12 cellular contexts compared by ENCODE assay signal in the genomic region with DNA sequence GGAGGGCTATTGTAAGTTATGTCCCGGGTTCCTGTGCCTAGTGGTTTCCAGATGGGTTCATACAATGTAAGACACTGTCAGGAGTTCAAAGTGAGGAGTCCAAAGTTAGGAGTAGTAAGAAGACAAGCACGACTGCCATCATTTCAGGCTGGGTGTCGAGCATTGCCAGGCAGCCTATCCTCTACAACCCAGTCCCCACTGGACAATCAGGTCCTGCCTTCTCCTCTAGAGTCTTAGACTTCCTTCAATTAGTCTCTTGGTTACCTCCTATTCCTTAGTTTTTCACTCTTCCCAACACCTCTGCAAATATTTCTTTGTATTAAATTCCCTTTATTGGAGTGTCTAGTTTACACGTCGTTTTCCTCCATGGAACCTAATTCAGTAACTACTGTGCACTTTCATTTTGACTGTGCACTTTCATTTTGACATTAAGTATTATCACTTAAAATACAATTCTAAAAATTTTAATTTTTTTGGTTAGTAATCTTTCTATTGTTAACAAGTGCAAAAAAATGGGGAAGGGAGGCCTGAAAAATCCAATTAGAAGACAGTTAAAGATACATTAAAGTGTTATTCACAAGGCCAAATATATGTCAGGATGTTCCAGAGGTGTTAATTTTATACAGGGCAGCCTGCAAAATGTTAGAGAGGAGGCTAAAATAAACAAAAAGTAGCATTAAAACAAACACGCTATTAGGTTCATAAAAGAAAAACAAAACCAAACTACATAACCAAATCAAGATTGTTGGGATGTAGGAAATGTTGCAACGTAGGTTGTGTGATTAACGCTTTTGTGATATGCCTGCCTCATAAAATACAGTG.
A peak's percentile ranks its signal among the peaks of the same experiment; 100 is the strongest.
DNase-seq lines count a peak whose midpoint lies in the region; ATAC-seq, FAIRE-seq and TF ChIP-seq lines count a peak whose summit lies in the region.
"Had no signal": no experiment of that assay in that cellular context is flagged by ENCODE, and none has a peak within 500 bp of the region (broad histone marks: within the 10 kb centered on the region; RNA-seq: fewer than 3 reads in every experiment).

No MANE protein-coding gene starts in this region.

- H3K27ac ChIP-seq in cardiac muscle cell (peak overlapping the region; percentile 43), esophagus muscularis mucosa (replicated peaks in 1 of 4) (peak overlapping the region in 3 of 4 donors; percentile 4 to 67 (median 29)), substantia nigra (ENCODE audit: low read depth, low read length, poor library complexity, severe bottlenecking) (peak overlapping the region; percentile 23), kidney (ENCODE audit: low read depth in 2 of 2, low read length in 2 of 2) (no peak overlapping the region)

- TF ChIP-seq POLR2A in esophagus muscularis mucosa (IDR thresholded peaks at IDR 0.05; ENCODE audit: low read depth), result no peak

- FAIRE-seq in kidney (lab: Jason Lieb, UNC), result no peak

- intact Hi-C loops in left cardiac atrium (cut with DNase I), result loop anchor here in 1 of 2 donors (10.0 kb wide), 1 partner anchor 1283 kb away; no protein-coding TSS in a partner anchor
- intact Hi-C loops in esophagus muscularis mucosa (cut with DNase I), result no loop called here
- intact Hi-C loops in kidney (cut with DNase I), result loop anchor here (10.0 kb wide), 1 partner anchor 153 kb away; a partner anchor contains a TSS

- no peaks in the 10 kb centered on the region for H3K27me3 ChIP-seq in cardiac muscle cell
- H3K27me3 ChIP-seq in esophagus muscularis mucosa, result no peaks in the 10 kb centered on the region
- H3K27me3 ChIP-seq: breast epithelium, MG63 had no signal

- peaks cover 5% of the 10 kb centered on the region for H3K4me1 ChIP-seq in cardiac muscle cell (ENCODE audit: low read depth)
- H3K4me1 ChIP-seq in esophagus muscularis mucosa, result peaks cover 13 to 35% (median 28%) of the 10 kb centered on the region in 4 donors
- H3K4me1 ChIP-seq in kidney (ENCODE audit: control insufficient read depth in 1 of 2, insufficient read depth in 1 of 2, low read depth in 1 of 2, low read length in 2 of 2), result peaks cover 0 to 2% of the 10 kb centered on the region in 2 donors

- H3K36me3 ChIP-seq in cardiac muscle cell, result peaks cover 44% of the 10 kb centered on the region
- peaks cover 5 to 46% (median 36%) of the 10 kb centered on the region in 4 donors for H3K36me3 ChIP-seq in esophagus muscularis mucosa
- peaks cover 17 to 35% of the 10 kb centered on the region in 2 donors for H3K36me3 ChIP-seq in kidney (ENCODE audit: control insufficient read depth in 1 of 2, insufficient read depth in 2 of 2, low read length in 2 of 2)
- H3K36me3 ChIP-seq: breast epithelium had no signal

- ATAC-seq in left cardiac atrium (no peak), HG03442 (IDR thresholded peaks at IDR 0.05; ENCODE audit: unreplicated experiment) (peak; percentile 70), GM18520 (IDR thresholded peaks at IDR 0.05; ENCODE audit: unreplicated experiment) (no peak)

- H3K9me3 ChIP-seq in cardiac muscle cell (ENCODE audit: low read depth) (no peaks in the 10 kb centered on the region), esophagus muscularis mucosa (no peaks in the 10 kb centered on the region), kidney (ENCODE audit: control insufficient read depth in 1 of 2, low read length in 2 of 2) (no peaks in the 10 kb centered on the region)
- H3K9me3 ChIP-seq: breast epithelium had no signal

- H3K9ac ChIP-seq in kidney (ENCODE audit: low read length in 2 of 2), result no peak overlapping the region

- DNase-seq in cardiac muscle cell (ENCODE audit: low read depth in 1 of 2, low spot score in 1 of 2) (no peak), left cardiac atrium (no peak), esophagus muscularis mucosa (ENCODE audit: extremely low spot score) (no peak), substantia nigra (lab: John Stamatoyannopoulos, UW) (no peak), kidney (no peak)
- no peak for DNase-seq in stimulated activated CD8-positive, alpha-beta memory T cell treated with anti-CD3 and anti-CD28 coated beads, Interleukin-4, amount 100 ng/mL, for 48 hours
- DNase-seq: activated CD4-positive, alpha-beta T cell treated with anti-CD3 and anti-CD28 coated beads for 4 hours; OCI-M1 had no signal

- H3K4me3 ChIP-seq in cardiac muscle cell (no peak overlapping the region), esophagus muscularis mucosa (no peak overlapping the region), kidney (ENCODE audit: low read length in 2 of 2) (no peak overlapping the region)
- H3K4me3 ChIP-seq: breast epithelium, MG63 had no signal

- WGBS in esophagus muscularis mucosa, result 77% methylated on average over 8 of the region's 8 CpGs

- TF ChIP-seq CTCF in cardiac muscle cell (IDR thresholded peaks at IDR 0.05; ENCODE audit: low read depth, low read length) (no peak), esophagus muscularis mucosa (IDR thresholded peaks at IDR 0.05) (no peak), kidney (IDR thresholded peaks at IDR 0.05; ENCODE audit: borderline replicate concordance, extremely low read depth, insufficient read depth) (no peak)

- TF ChIP-seq EP300 in esophagus muscularis mucosa (IDR thresholded peaks at IDR 0.05), result no peak

Comparison
In these comparisons a context has a peak if more than half of its experiments do, and no peak if none do; other contexts are left out.
1. H3K27ac ChIP-seq: peak in cardiac muscle cell (single experiment), esophagus muscularis mucosa (3 of 4) and substantia nigra (single experiment); none in kidney (0 of 2).